In the genomic region with DNA sequence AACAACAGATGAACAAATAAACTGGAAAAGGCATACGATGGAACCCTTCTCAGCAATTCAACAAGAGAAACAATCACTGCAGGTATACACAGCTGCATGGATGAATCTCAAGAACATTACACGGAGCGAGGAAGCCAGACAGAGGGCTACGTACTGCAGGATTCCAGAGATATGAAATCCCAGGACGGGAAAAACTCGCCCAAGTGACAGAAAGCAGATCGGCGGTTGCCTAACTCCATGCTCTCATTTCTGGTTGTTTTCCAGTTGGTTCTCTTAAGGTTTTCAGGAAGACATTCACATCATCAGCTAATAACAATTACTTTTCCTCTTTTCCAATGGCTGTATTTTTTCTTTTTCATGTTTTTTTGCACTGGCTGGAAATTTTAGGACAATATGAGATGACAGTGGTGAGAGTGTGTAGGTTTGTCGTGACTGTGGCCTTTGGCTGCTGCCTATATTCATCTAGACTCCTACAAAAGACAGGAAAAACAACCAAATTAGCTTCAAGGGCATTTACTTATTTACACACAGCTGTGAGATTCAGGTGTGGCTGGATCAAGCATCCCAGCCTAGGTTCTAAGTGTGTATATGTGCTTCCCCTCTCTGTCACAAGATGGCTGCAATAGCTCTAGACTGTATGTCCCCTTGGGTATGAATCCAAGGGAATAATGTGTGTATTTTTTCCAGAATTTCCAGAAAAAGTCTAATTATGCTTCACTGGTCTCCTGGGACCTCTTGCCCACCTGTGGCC, we compare ENCODE assay signal across 24 cellular contexts. TPM values are rescaled to one million over a fixed set of nuclear protein-coding genes. Genes with fewer than 3 reads are reported as not detected.
DNase-seq lines count a peak whose midpoint lies in the region; TF ChIP-seq lines count a peak whose summit lies in the region.
"Had no signal": no experiment of that assay in that cellular context is flagged by ENCODE, and none has a peak within 500 bp of the region (broad histone marks: within the 10 kb centered on the region; RNA-seq: fewer than 3 reads in every experiment).

No MANE protein-coding gene starts in this region.

- TF ChIP-seq CTCF in HEK293 (tag by site-specific recombination; IDR thresholded peaks at IDR 0.05) (no peak), fibroblast of the aortic adventitia (IDR thresholded peaks at IDR 0.05; ENCODE audit: insufficient read depth, low read length) (no peak), hepatocyte (IDR thresholded peaks at IDR 0.05; ENCODE audit: poor library complexity) (no peak), sigmoid colon (IDR thresholded peaks at IDR 0.05) (no peak)

- peak overlapping the region; percentile 2 for H3K4me2 ChIP-seq in hepatocyte

- H3K9me3 ChIP-seq in HEK293 (ENCODE audit: control insufficient read depth, insufficient read depth, low read depth, low read length): no peaks in the 10 kb centered on the region
- H3K9me3 ChIP-seq in hepatocyte (ENCODE audit: low read depth): no peaks in the 10 kb centered on the region
- no peaks in the 10 kb centered on the region for H3K9me3 ChIP-seq in sigmoid colon
- H3K9me3 ChIP-seq: breast epithelium, HAP-1, stomach, tibial nerve had no signal

- H3K4me1 ChIP-seq in HEK293 (ENCODE audit: control insufficient read depth, insufficient read depth, low read length) (peaks cover 5% of the 10 kb centered on the region), hepatocyte (ENCODE audit: insufficient read depth) (peaks cover 17% of the 10 kb centered on the region), sigmoid colon (peaks cover 0 to 54% (median 28%) of the 10 kb centered on the region in 4 donors)

- TF ChIP-seq EP300 in sigmoid colon (IDR thresholded peaks at IDR 0.05): peak in 3 of 4 donors; percentile 23 to 53 (median 44)

- intact Hi-C loops in sigmoid colon (cut with DNase I): no loop called here

- no peaks in the 10 kb centered on the region for H4K20me1 ChIP-seq in hepatocyte (ENCODE audit: insufficient read depth, poor library complexity, severe bottlenecking)

- no peaks in the 10 kb centered on the region for H3K9me2 ChIP-seq in hepatocyte (replicated peaks; ENCODE audit: insufficient read depth)

- CTCF ChIA-PET in HEK293 (lab: Yijun Ruan, JAX): interaction anchor here (1.1 kb wide), 1 partner anchor 53 kb away, joined by 3 read pairs; no protein-coding TSS in a partner anchor

- H3K4me3 ChIP-seq in HEK293 (ENCODE audit: low read depth, low read length): no peak overlapping the region
- H3K4me3 ChIP-seq in fibroblast of the aortic adventitia (ENCODE audit: low read depth, low read length): no peak overlapping the region
- no peak overlapping the region for H3K4me3 ChIP-seq in hepatocyte
- peak overlapping the region in 1 of 4 donors; percentile 4 for H3K4me3 ChIP-seq in sigmoid colon
- H3K4me3 ChIP-seq: breast epithelium, HAP-1, stomach, tibial nerve had no signal

- no peaks in the 10 kb centered on the region for H3K27me3 ChIP-seq in hepatocyte
- no peaks in the 10 kb centered on the region for H3K27me3 ChIP-seq in sigmoid colon
- H3K27me3 ChIP-seq: breast epithelium, stomach, tibial nerve had no signal

- H2AFZ ChIP-seq in hepatocyte: no peak overlapping the region

- POLR2A ChIA-PET in HEK293 (lab: Yijun Ruan, JAX): no interaction called here

- H3K36me3 ChIP-seq in HEK293 (ENCODE audit: control insufficient read depth in 2 of 2, insufficient read depth in 1 of 2, low read length in 2 of 2) (no peaks in the 10 kb centered on the region; a peak in 1 of 3 replicates), hepatocyte (replicated peaks; ENCODE audit: insufficient read depth, low read depth) (no peaks in the 10 kb centered on the region), sigmoid colon (no peaks in the 10 kb centered on the region)
- H3K36me3 ChIP-seq: breast epithelium, HAP-1, stomach, tibial nerve had no signal

- WGBS in hepatocyte (ENCODE audit: low lambda C conversion rate, missing lambda C conversion rate): 75% methylated on average over 9 of the region's 9 CpGs
- WGBS in sigmoid colon, 2 donors: 83 to 90% methylated on average over 9 of the region's 9 CpGs

- peak; percentile 82 for DNase-seq in fibroblast of the aortic adventitia (ENCODE audit: low read depth)
- peak; percentile 45 for DNase-seq in hepatocyte (ENCODE audit: low spot score)
- DNase-seq in sigmoid colon: peak; percentile 86
- DNase-seq in activated gamma-delta T cell treated with Interleukin-2 at 50 U/mL for 16 hours: no peak
- DNase-seq in stimulated activated CD4-positive, alpha-beta T cell treated with anti-CD3 and anti-CD28 coated beads, Interleukin-4, amount 100 ng/mL, for 1 hour: no peak
- no peak for DNase-seq in activated gamma-delta T cell (lab: John Stamatoyannopoulos, UW)
- DNase-seq in OCI-M1 (lab: John Stamatoyannopoulos, UW): no peak
- DNase-seq: activated CD4-positive, alpha-beta T cell treated with anti-CD3 and anti-CD28 coated beads, Interleukin-2, amount 50 U/mL, for 48 hours; activated naive CD4-positive, alpha-beta T cell treated with anti-CD3 and anti-CD28 coated beads for 36 hours; activated T-cell treated with anti-CD3 and anti-CD28 coated beads, Interleukin-2, amount 50 U/mL, for 48 hours; amygdala; CD4-positive, alpha-beta memory T cell; IMR-90; natural killer cell; NCI-H2107; occipital lobe; SHP77 treated with DMSO at 0.1 percent for 48 hours; stimulated activated CD4-positive, alpha-beta T cell treated with anti-CD3 and anti-CD28 coated beads, Interleukin-2, amount 100 ng/mL, for 24 hours; stomach; T-helper 2 cell had no signal

- H3K79me2 ChIP-seq in hepatocyte: no peaks in the 10 kb centered on the region

- no peak overlapping the region for H3K27ac ChIP-seq in HEK293 (ENCODE audit: extremely low read depth, low read depth, low read length)
- H3K27ac ChIP-seq in hepatocyte: peak overlapping the region; percentile 78
- peak overlapping the region in 3 of 4 donors; percentile 59 to 85 (median 80) for H3K27ac ChIP-seq in sigmoid colon

- no peak for TF ChIP-seq POLR2A in sigmoid colon (IDR thresholded peaks at IDR 0.05)

TF ChIP-seq in HEK293, 187 proteins besides CTCF, POLR2A, EP300 and RAD21 (continues in another document):
- TF ChIP-seq, protein P1, sequence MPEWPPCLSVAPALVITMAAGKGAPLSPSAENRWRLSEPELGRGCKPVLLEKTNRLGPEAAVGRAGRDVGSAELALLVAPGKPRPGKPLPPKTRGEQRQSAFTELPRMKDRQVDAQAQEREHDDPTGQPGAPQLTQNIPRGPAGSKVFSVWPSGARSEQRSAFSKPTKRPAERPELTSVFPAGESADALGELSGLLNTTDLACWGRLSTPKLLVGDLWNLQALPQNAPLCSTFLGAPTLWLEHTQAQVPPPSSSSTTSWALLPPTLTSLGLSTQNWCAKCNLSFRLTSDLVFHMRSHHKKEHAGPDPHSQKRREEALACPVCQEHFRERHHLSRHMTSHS (tag by site-specific recombination; IDR thresholded peaks at IDR 0.05): no peak
- 0 out of 2 replicates have a peak, but pooled peaks have one; percentile 10 for TF ChIP-seq ZNF280D (tag by site-specific recombination; IDR thresholded peaks at IDR 0.05)
- TF ChIP-seq, protein P2, sequence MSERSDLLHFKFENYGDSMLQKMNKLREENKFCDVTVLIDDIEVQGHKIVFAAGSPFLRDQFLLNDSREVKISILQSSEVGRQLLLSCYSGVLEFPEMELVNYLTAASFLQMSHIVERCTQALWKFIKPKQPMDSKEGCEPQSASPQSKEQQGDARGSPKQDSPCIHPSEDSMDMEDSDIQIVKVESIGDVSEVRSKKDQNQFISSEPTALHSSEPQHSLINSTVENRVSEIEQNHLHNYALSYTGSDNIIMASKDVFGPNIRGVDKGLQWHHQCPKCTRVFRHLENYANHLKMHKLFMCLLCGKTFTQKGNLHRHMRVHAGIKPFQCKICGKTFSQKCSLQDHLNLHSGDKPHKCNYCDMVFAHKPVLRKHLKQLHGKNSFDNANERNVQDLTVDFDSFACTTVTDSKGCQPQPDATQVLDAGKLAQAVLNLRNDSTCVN (tag by site-specific recombination; optimal IDR thresholded peaks at IDR 0.05): no peak
- TF ChIP-seq RBAK (tag by site-specific recombination; IDR thresholded peaks at IDR 0.05): no peak
- TF ChIP-seq HOXC10 (CRISPR knock-in tag; IDR thresholded peaks at IDR 0.05): no peak
- TF ChIP-seq, protein P3, sequence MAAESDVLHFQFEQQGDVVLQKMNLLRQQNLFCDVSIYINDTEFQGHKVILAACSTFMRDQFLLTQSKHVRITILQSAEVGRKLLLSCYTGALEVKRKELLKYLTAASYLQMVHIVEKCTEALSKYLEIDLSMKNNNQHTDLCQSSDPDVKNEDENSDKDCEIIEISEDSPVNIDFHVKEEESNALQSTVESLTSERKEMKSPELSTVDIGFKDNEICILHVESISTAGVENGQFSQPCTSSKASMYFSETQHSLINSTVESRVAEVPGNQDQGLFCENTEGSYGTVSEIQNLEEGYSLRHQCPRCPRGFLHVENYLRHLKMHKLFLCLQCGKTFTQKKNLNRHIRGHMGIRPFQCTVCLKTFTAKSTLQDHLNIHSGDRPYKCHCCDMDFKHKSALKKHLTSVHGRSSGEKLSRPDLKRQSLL (tag by site-specific recombination; IDR thresholded peaks at IDR 0.05): no peak

RNA-seq across cellular contexts. Expression of gene INPP5A, which starts 25.7 kb away (rescaled TPM):
- total RNA-seq in fibroblast of the aortic adventitia (ENCODE audit: low replicate concordance) (13.1 and 36.8 TPM in 2 replicates), hepatocyte (53.6 and 55.8 TPM in 2 replicates), sigmoid colon (100 to 1,000 TPM; 100 to 132 (median 112) TPM)
- polyA plus RNA-seq in hepatocyte (35.1 and 41.2 TPM in 2 replicates), sigmoid colon (10 to 100 TPM; 17.6 to 21.0 (median 20.3) TPM)

Comparison
In these comparisons a context has a peak if more than half of its experiments do, and no peak if none do; other contexts are left out.
1. DNase-seq: peak in fibroblast of the aortic adventitia (single experiment), hepatocyte (single experiment) and sigmoid colon (single experiment); none in activated gamma-delta T cell treated with Interleukin-2 at 50 U/mL for 16 hours (single experiment), stimulated activated CD4-positive, alpha-beta T cell treated with anti-CD3 and anti-CD28 coated beads, Interleukin-4, amount 100 ng/mL, for 1 hour (single experiment), activated gamma-delta T cell (single experiment) and OCI-M1 (single experiment).